In genomic region chr5:108911055-108911454, GRCh38 we compare ENCODE assay signal across 15 cellular contexts.
DNase-seq lines count a peak whose midpoint lies in the region; ATAC-seq lines count a peak whose summit lies in the region.
"Had no signal": no experiment of that assay in that cellular context is flagged by ENCODE, and none has a peak within 500 bp of the region (broad histone marks: within the 10 kb centered on the region; RNA-seq: fewer than 3 reads in every experiment).

No MANE protein-coding gene starts in this region.

- peaks cover 4% of the 10 kb centered on the region for H3K9me3 Mint-ChIP-seq in stimulated activated memory B cell treated with anti-CD40 and anti-IgM and Interleukin-4, amounts not matched to agents 10 μg/mL and 1 μg/mL and 100 μg/mL, for 72 hours
- H3K9me3 Mint-ChIP-seq: activated naive CD4-positive, alpha-beta T cell treated with anti-CD3 and anti-CD28 coated beads, Interleukin-2, amount 10 ng/mL, durations not matched to agents 7 days and 5 days had no signal

- no peak for DNase-seq in activated CD4-positive, CD25-positive, alpha-beta regulatory T cell (lab: John Stamatoyannopoulos, UW)
- DNase-seq in NCI-H2081 (lab: John Stamatoyannopoulos, UW) (no peak), NCI-H1930 (lab: John Stamatoyannopoulos, UW) (no peak)
- DNase-seq: activated naive CD4-positive, alpha-beta T cell treated with anti-CD3 and anti-CD28 coated beads, Interleukin-2, amount 10 ng/mL, durations not matched to agents 7 days and 5 days; gastrocnemius medialis; mesenchymal stem cell; spleen; thyroid gland had no signal

- H3K4me1 Mint-ChIP-seq in stimulated activated memory B cell treated with anti-CD40 and anti-IgM and Interleukin-4, amounts not matched to agents 10 μg/mL and 1 μg/mL and 100 μg/mL, for 72 hours, result peaks cover 15% of the 10 kb centered on the region
- H3K4me1 Mint-ChIP-seq: activated naive CD4-positive, alpha-beta T cell treated with anti-CD3 and anti-CD28 coated beads, Interleukin-2, amount 10 ng/mL, durations not matched to agents 7 days and 5 days; CD14-positive monocyte had no signal

- peak overlapping the region; percentile 14 for H3K4me3 Mint-ChIP-seq in stimulated activated memory B cell treated with anti-CD40 and anti-IgM and Interleukin-4, amounts not matched to agents 10 μg/mL and 1 μg/mL and 100 μg/mL, for 72 hours
- H3K4me3 Mint-ChIP-seq: activated naive CD4-positive, alpha-beta T cell treated with anti-CD3 and anti-CD28 coated beads, Interleukin-2, amount 10 ng/mL, durations not matched to agents 7 days and 5 days; CD14-positive monocyte had no signal

- peak; percentile 41 to 66 for ATAC-seq in activated CD4-positive, CD25-positive, alpha-beta regulatory T cell treated with anti-CD3 and anti-CD28 coated beads, Interleukin-2, amount 50 U/mL, for 24 hours
- peak; percentile 68 for ATAC-seq in GM21786 (IDR thresholded peaks at IDR 0.05; ENCODE audit: unreplicated experiment)
- peak; percentile 77 for ATAC-seq in HG03378 (IDR thresholded peaks at IDR 0.05; ENCODE audit: unreplicated experiment)
- ATAC-seq in stimulated activated memory B cell treated with anti-CD40 and anti-IgM and Interleukin-4, amounts not matched to agents 10 μg/mL and 1 μg/mL and 100 μg/mL, for 72 hours, result peak; percentile 67
- ATAC-seq in HG02970 (IDR thresholded peaks at IDR 0.05; ENCODE audit: low FRiP score, unreplicated experiment), result no peak
- ATAC-seq: gastrocnemius medialis, HCT116 had no signal

- peak overlapping the region; percentile 74 for H3K27ac Mint-ChIP-seq in stimulated activated memory B cell treated with anti-CD40 and anti-IgM and Interleukin-4, amounts not matched to agents 10 μg/mL and 1 μg/mL and 100 μg/mL, for 72 hours
- H3K27ac Mint-ChIP-seq: activated naive CD4-positive, alpha-beta T cell treated with anti-CD3 and anti-CD28 coated beads, Interleukin-2, amount 10 ng/mL, durations not matched to agents 7 days and 5 days had no signal

- H3K27me3 Mint-ChIP-seq in stimulated activated memory B cell treated with anti-CD40 and anti-IgM and Interleukin-4, amounts not matched to agents 10 μg/mL and 1 μg/mL and 100 μg/mL, for 72 hours, result no peaks in the 10 kb centered on the region
- H3K27me3 Mint-ChIP-seq: activated naive CD4-positive, alpha-beta T cell treated with anti-CD3 and anti-CD28 coated beads, Interleukin-2, amount 10 ng/mL, durations not matched to agents 7 days and 5 days had no signal

- peaks cover 47% of the 10 kb centered on the region for H3K36me3 Mint-ChIP-seq in stimulated activated memory B cell treated with anti-CD40 and anti-IgM and Interleukin-4, amounts not matched to agents 10 μg/mL and 1 μg/mL and 100 μg/mL, for 72 hours
- H3K36me3 Mint-ChIP-seq: activated naive CD4-positive, alpha-beta T cell treated with anti-CD3 and anti-CD28 coated beads, Interleukin-2, amount 10 ng/mL, durations not matched to agents 7 days and 5 days had no signal
